In the genomic region with DNA sequence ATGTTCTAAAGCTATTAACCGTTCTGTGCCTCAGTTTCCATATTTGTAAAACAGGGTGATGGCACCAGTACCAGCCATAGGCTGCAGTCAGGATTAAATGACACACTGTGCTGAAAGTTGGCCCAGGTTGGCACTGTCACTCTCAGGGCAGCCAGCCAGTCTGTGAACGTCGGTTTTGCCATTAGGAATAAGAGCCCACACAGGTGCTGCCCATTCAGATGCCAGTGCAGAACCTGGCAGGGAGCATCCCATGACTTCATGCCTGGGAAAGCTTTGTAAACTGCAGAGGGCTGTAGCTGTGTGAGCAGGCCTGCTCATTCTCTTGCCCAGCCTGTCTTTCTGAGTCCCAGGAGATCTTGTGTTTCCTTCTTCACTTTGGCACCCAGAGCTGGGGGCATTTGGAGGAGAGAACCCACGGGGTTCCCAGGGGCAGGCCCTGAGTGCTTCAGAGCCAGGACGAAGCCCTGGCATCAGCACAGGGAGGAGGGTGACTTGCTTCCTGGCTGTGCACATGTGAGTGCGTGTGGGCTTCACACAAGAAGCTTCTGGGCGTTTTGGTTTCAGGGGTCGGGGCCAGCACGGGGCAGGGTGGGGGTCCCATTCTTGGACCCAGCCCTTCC, we compare ENCODE assay signal across 1 cellular context.
TF ChIP-seq lines count a peak whose summit lies in the region.

No MANE protein-coding gene starts in this region.

TF ChIP-seq in HepG2, 621 proteins besides CTCF, POLR2A, EP300 and RAD21:
- no peak for TF ChIP-seq NFIC (IDR thresholded peaks at IDR 0.05; ENCODE audit: low read length)
- TF ChIP-seq FIP1L1 (IDR thresholded peaks at IDR 0.05; ENCODE audit: borderline replicate concordance, insufficient read depth, low read depth, low read length): no peak
